In the genomic region with DNA sequence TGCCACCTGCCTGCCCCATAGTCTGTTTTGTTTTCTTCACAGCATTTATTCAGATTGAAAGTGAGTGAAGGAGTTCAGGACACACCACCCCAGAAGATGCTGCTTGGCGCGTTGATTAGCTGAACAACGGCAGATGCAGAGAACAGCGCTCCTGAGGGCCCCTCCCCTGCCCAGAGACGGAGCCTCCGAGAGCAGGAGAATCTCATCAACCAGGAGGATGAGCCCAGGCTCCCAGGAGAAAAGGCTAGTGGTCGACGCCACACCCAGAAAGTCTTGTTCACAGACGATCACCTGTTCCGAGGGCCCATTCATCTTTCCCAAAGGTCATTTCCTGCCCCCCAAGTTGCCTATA, we compare ENCODE assay signal across 15 cellular contexts.
DNase-seq lines count a peak whose midpoint lies in the region; ATAC-seq, FAIRE-seq and TF ChIP-seq lines count a peak whose summit lies in the region.
"Had no signal": no experiment of that assay in that cellular context is flagged by ENCODE, and none has a peak within 500 bp of the region (broad histone marks: within the 10 kb centered on the region; RNA-seq: fewer than 3 reads in every experiment).

No MANE protein-coding gene starts in this region.

- H3K18ac ChIP-seq in H9 (ENCODE audit: insufficient read length, low read depth, low read length) = no peak overlapping the region

- no peak overlapping the region for H2BK15ac ChIP-seq in H9 (ENCODE audit: low read depth, low read length)

- no peak for FAIRE-seq in kidney (lab: Jason Lieb, UNC)
- FAIRE-seq: A549 had no signal

- H3K9ac ChIP-seq in H9 (ENCODE audit: extremely low read depth, insufficient read length, low read length) = no peak overlapping the region
- H3K9ac ChIP-seq in kidney (ENCODE audit: low read length in 2 of 2) = no peak overlapping the region

- H3K9me3 ChIP-seq in H9 (ENCODE audit: control insufficient read depth, low read depth, low read length) (no peaks in the 10 kb centered on the region), kidney (ENCODE audit: control insufficient read depth in 1 of 2, low read length in 2 of 2) (no peaks in the 10 kb centered on the region), spleen (no peaks in the 10 kb centered on the region)
- H3K9me3 ChIP-seq: A549, BE2C had no signal

- no peak for ATAC-seq in stimulated activated effector memory CD8-positive, alpha-beta T cell treated with anti-CD3 and anti-CD28 coated beads, Interleukin-12 subunit alpha, Interleukin-12 subunit beta, amount 100 ng/mL, for 72 hours
- ATAC-seq in GM19395 (IDR thresholded peaks at IDR 0.05; ENCODE audit: unreplicated experiment) = no peak
- ATAC-seq: HCT116 had no signal

- no peaks in the 10 kb centered on the region for H3K27me3 ChIP-seq in H9 (ENCODE audit: insufficient read depth, low read length)
- peaks cover 0 to 60% (median 17%) of the 10 kb centered on the region in 7 donors for H3K27me3 ChIP-seq in spleen (replicated peaks in 1 of 7)
- H3K27me3 ChIP-seq: BE2C had no signal

- no CpG with 5 or more reads among the region's 10 CpGs for WGBS in H9 (ENCODE audit: extremely low coverage, insufficient read length, low lambda C conversion rate)
- 67 to 82% (median 76%) methylated on average over 10 of the region's 10 CpGs for WGBS in spleen, 5 donors

- no peak overlapping the region for H3K56ac ChIP-seq in H9 (ENCODE audit: insufficient read length, low read depth, low read length)

- H4K91ac ChIP-seq in H9 (ENCODE audit: insufficient read length, low read depth, low read length) = no peak overlapping the region

- no peak overlapping the region for H3K27ac ChIP-seq in H9 (ENCODE audit: insufficient read length, low read depth, low read length)
- H3K27ac ChIP-seq in kidney (ENCODE audit: low read depth in 2 of 2, low read length in 2 of 2) = no peak overlapping the region
- no peak overlapping the region for H3K27ac ChIP-seq in spleen
- H3K27ac ChIP-seq: A549, HL-60 had no signal

- no peak overlapping the region for H2BK12ac ChIP-seq in H9 (ENCODE audit: insufficient read length, low read depth, low read length)

- H3K36me3 Mint-ChIP-seq in H9 (ENCODE audit: insufficient read depth in 1 of 3, low read depth in 3 of 3) = peaks cover 0 to 6% (median 0%) of the 10 kb centered on the region in 3 experiments; a peak in 3 of 7 replicates
- no peaks in the 10 kb centered on the region for H3K36me3 Mint-ChIP-seq in stimulated activated effector memory CD8-positive, alpha-beta T cell treated with anti-CD3 and anti-CD28 coated beads, Interleukin-12 subunit alpha, Interleukin-12 subunit beta, amount 100 ng/mL, for 72 hours
- H3K36me3 Mint-ChIP-seq: CD8-positive, alpha-beta memory T cell had no signal

- TF ChIP-seq CTCF in H9 (conservative IDR thresholded peaks at IDR 0.05) (no peak), kidney (IDR thresholded peaks at IDR 0.05; ENCODE audit: borderline replicate concordance, extremely low read depth, insufficient read depth) (no peak), spleen (IDR thresholded peaks at IDR 0.05 in 8 of 11, conservative IDR thresholded peaks at IDR 0.05 in 3 of 11) (no peak)

- no peaks in the 10 kb centered on the region for H3K79me2 ChIP-seq in H9 (ENCODE audit: insufficient read depth, low read length)

- H3K27ac Mint-ChIP-seq in H9 = peak overlapping the region in 2 of 3 experiments; percentile 38 to 83; a peak in 2 of 7 replicates
- H3K27ac Mint-ChIP-seq in stimulated activated effector memory CD8-positive, alpha-beta T cell treated with anti-CD3 and anti-CD28 coated beads, Interleukin-12 subunit alpha, Interleukin-12 subunit beta, amount 100 ng/mL, for 72 hours = no peak overlapping the region
- H3K27ac Mint-ChIP-seq: CD8-positive, alpha-beta memory T cell had no signal

- no peaks in the 10 kb centered on the region for H4K20me1 ChIP-seq in H9 (ENCODE audit: control insufficient read depth, insufficient read depth, insufficient read length)

- no peak overlapping the region; the same call in 1 of the 2 replicates for H3K14ac ChIP-seq in H9 (ENCODE audit: insufficient read depth, low read length)

- no peaks in the 10 kb centered on the region for H3K23me2 ChIP-seq in H9 (ENCODE audit: insufficient read length, low read depth, low read length, poor library complexity, severe bottlenecking)

- TF ChIP-seq POLR2A in spleen (IDR thresholded peaks at IDR 0.05) = no peak

- no peak overlapping the region for H4K5ac ChIP-seq in H9 (ENCODE audit: insufficient read length, low read depth, low read length)

- H3K79me1 ChIP-seq in H9 (ENCODE audit: insufficient read depth, low read depth, low read length, poor library complexity, severe bottlenecking) = no peaks in the 10 kb centered on the region

- peak; percentile 31 for DNase-seq in activated effector memory CD4-positive, alpha-beta T cell treated with anti-CD3 and anti-CD28 coated beads, Interleukin-2, amount 50 U/mL, for 16 hours
- no peak for DNase-seq in activated effector memory CD4-positive, alpha-beta T cell treated with Interleukin-2 at 50 U/mL for 16 hours
- DNase-seq in H9 (no peak), kidney (peak; percentile 29), spleen (peak; percentile 41), epidermal melanocyte (ENCODE audit: insufficient read length, low spot score) (no peak)
- no peak for DNase-seq in stimulated activated effector memory CD8-positive, alpha-beta T cell treated with anti-CD3 and anti-CD28 coated beads, Interleukin-12 subunit alpha, Interleukin-12 subunit beta, amount 100 ng/mL, for 72 hours (ENCODE audit: low spot score in 2 of 2)
- DNase-seq: BE2C; CD8-positive, alpha-beta memory T cell; DMS53; GOT3 had no signal

- H2AFZ ChIP-seq in H9 (ENCODE audit: low read length) = no peak overlapping the region

- H4K8ac ChIP-seq in H9 (replicated peaks; ENCODE audit: insufficient read length, low read depth, low read length) = no peak overlapping the region

- no peak overlapping the region for H2BK120ac ChIP-seq in H9 (ENCODE audit: low read depth, low read length, poor library complexity, severe bottlenecking)

- H3K4me2 ChIP-seq in H9 (ENCODE audit: insufficient read depth, insufficient read length, low read length) = no peak overlapping the region
- H3K4me2 ChIP-seq: A549 had no signal

- intact Hi-C loops in kidney (cut with DNase I) = no loop called here
- intact Hi-C loops in spleen (cut with DNase I; ENCODE audit: low total_unique reads) = no loop called here

- H2BK5ac ChIP-seq in H9 (ENCODE audit: insufficient read length, low read length) = no peak overlapping the region

- H3K23ac ChIP-seq in H9 (ENCODE audit: insufficient read length, low read depth, low read length) = no peak overlapping the region

- peaks cover 12% of the 10 kb centered on the region for H3K27me3 Mint-ChIP-seq in H9 (ENCODE audit: low read depth)

- H3T11ph ChIP-seq in H9 (ENCODE audit: low read length) = no peak overlapping the region

- H2AK5ac ChIP-seq in H9 (ENCODE audit: insufficient read length, low read length) = no peak overlapping the region

- peaks cover 2 to 6% of the 10 kb centered on the region in 2 experiments; a peak in 2 of 5 replicates for H3K9me3 Mint-ChIP-seq in H9
- H3K9me3 Mint-ChIP-seq in stimulated activated effector memory CD8-positive, alpha-beta T cell treated with anti-CD3 and anti-CD28 coated beads, Interleukin-12 subunit alpha, Interleukin-12 subunit beta, amount 100 ng/mL, for 72 hours = peaks cover 4% of the 10 kb centered on the region

- H3K36me3 ChIP-seq in kidney (ENCODE audit: control insufficient read depth in 1 of 2, insufficient read depth in 2 of 2, low read length in 2 of 2) = no peaks in the 10 kb centered on the region
- no peaks in the 10 kb centered on the region for H3K36me3 ChIP-seq in spleen
- H3K36me3 ChIP-seq: BE2C had no signal

- no peak overlapping the region for H3K4me3 ChIP-seq in kidney (ENCODE audit: low read length in 2 of 2)
- no peak overlapping the region for H3K4me3 ChIP-seq in spleen
- H3K4me3 ChIP-seq: A549 had no signal

- H3K4ac ChIP-seq in H9 (ENCODE audit: low read depth, low read length) = no peak overlapping the region

- no peak overlapping the region for H3K4me3 Mint-ChIP-seq in H9
- H3K4me3 Mint-ChIP-seq in stimulated activated effector memory CD8-positive, alpha-beta T cell treated with anti-CD3 and anti-CD28 coated beads, Interleukin-12 subunit alpha, Interleukin-12 subunit beta, amount 100 ng/mL, for 72 hours = no peak overlapping the region
- H3K4me3 Mint-ChIP-seq: CD8-positive, alpha-beta memory T cell had no signal

- H3K4me1 Mint-ChIP-seq in H9 = peaks cover 28 to 44% of the 10 kb centered on the region in 2 experiments
- no peaks in the 10 kb centered on the region for H3K4me1 Mint-ChIP-seq in stimulated activated effector memory CD8-positive, alpha-beta T cell treated with anti-CD3 and anti-CD28 coated beads, Interleukin-12 subunit alpha, Interleukin-12 subunit beta, amount 100 ng/mL, for 72 hours
- H3K4me1 Mint-ChIP-seq: CD8-positive, alpha-beta memory T cell had no signal

- no peak overlapping the region for H2BK20ac ChIP-seq in H9 (ENCODE audit: low read depth, low read length, poor library complexity, severe bottlenecking)

- peaks cover 3% of the 10 kb centered on the region for H3K4me1 ChIP-seq in H9 (ENCODE audit: insufficient read depth, low read length)
- H3K4me1 ChIP-seq in kidney (ENCODE audit: control insufficient read depth in 1 of 2, insufficient read depth in 1 of 2, low read depth in 1 of 2, low read length in 2 of 2) = no peaks in the 10 kb centered on the region
- H3K4me1 ChIP-seq in spleen = no peaks in the 10 kb centered on the region
- H3K4me1 ChIP-seq: A549, BE2C had no signal

Comparison
In these comparisons a context has a peak if more than half of its experiments do, and no peak if none do; other contexts are left out.
1. DNase-seq: peak in activated effector memory CD4-positive, alpha-beta T cell treated with anti-CD3 and anti-CD28 coated beads, Interleukin-2, amount 50 U/mL, for 16 hours (single experiment), kidney (single experiment) and spleen (single experiment); none in activated effector memory CD4-positive, alpha-beta T cell treated with Interleukin-2 at 50 U/mL for 16 hours (single experiment), H9 (single experiment), stimulated activated effector memory CD8-positive, alpha-beta T cell treated with anti-CD3 and anti-CD28 coated beads, Interleukin-12 subunit alpha, Interleukin-12 subunit beta, amount 100 ng/mL, for 72 hours (0 of 2) and epidermal melanocyte (single experiment).